ENCODE assay signal across 8 cellular contexts in genomic region chr1:150151291-150152181, GRCh38. TPM values are rescaled to one million over a fixed set of nuclear protein-coding genes. Genes with fewer than 3 reads are reported as not detected.
DNase-seq lines count a peak whose midpoint lies in the region; ATAC-seq and TF ChIP-seq lines count a peak whose summit lies in the region.

No MANE protein-coding gene starts in this region.

- H3K27me3 Mint-ChIP-seq in CD14-positive monocyte (ENCODE audit: low read depth in 3 of 3): peaks cover 14 to 24% (median 15%) of the 10 kb centered on the region in 3 donors

- DNase-seq in CD14-positive monocyte (ENCODE audit: low spot score) (peak; percentile 68), Kasumi-1 (lab: John Stamatoyannopoulos, UW) (peak; percentile 60 to 70), heart right ventricle (peak; percentile 32), spleen (peak; percentile 94), COLO829 (ENCODE audit: low spot score) (no peak), DMS114 treated with DMSO at 0.1 percent for 48 hours (lab: John Stamatoyannopoulos, UW; ENCODE audit: unreplicated experiment) (no peak), anterior cingulate cortex (lab: John Stamatoyannopoulos, UW) (no peak)
- DNase-seq in activated T-helper 1 cell treated with anti-CD3 and anti-CD28 coated beads, Interleukin-2, amount 50 U/mL, for 16 hours (ENCODE audit: low read depth in 1 of 2, low spot score in 1 of 2): peak; percentile 42 to 61

- TF ChIP-seq CTCF in CD14-positive monocyte (IDR thresholded peaks at IDR 0.05): no peak
- no peak for TF ChIP-seq CTCF in heart right ventricle (IDR thresholded peaks at IDR 0.05)
- TF ChIP-seq CTCF in spleen (IDR thresholded peaks at IDR 0.05 in 8 of 11, conservative IDR thresholded peaks at IDR 0.05 in 3 of 11): no peak

- H3K9me3 ChIP-seq in heart right ventricle (no peaks in the 10 kb centered on the region), spleen (no peaks in the 10 kb centered on the region)

- H3K27me3 ChIP-seq in heart right ventricle: no peaks in the 10 kb centered on the region
- peaks cover 0 to 16% (median 0%) of the 10 kb centered on the region in 7 donors for H3K27me3 ChIP-seq in spleen (replicated peaks in 1 of 7)

- H3K9me3 Mint-ChIP-seq in CD14-positive monocyte: peaks cover 0 to 2% (median 0%) of the 10 kb centered on the region in 7 donors

- H3K36me3 Mint-ChIP-seq in CD14-positive monocyte: peaks cover 55 to 68% of the 10 kb centered on the region in 2 donors

- H3K4me1 ChIP-seq in heart right ventricle (peaks cover 0 to 78% (median 45%) of the 10 kb centered on the region in 9 donors), spleen (peaks cover 34 to 88% (median 62%) of the 10 kb centered on the region in 6 donors)

- WGBS in heart right ventricle, 2 donors: 18 to 20% methylated on average over 15 of the region's 15 CpGs
- 8 to 13% (median 9%) methylated on average over 15 of the region's 15 CpGs for WGBS in spleen, 5 donors

- peak overlapping the region; percentile 99 for H3K4me3 Mint-ChIP-seq in CD14-positive monocyte

- H3K4me1 Mint-ChIP-seq in CD14-positive monocyte: peaks cover 81% of the 10 kb centered on the region

- H3K36me3 ChIP-seq in heart right ventricle (peaks cover 0 to 55% (median 15%) of the 10 kb centered on the region in 9 donors), spleen (peaks cover 0 to 49% (median 36%) of the 10 kb centered on the region in 6 donors)

- peak overlapping the region; percentile 67 to 94 (median 87) for H3K4me3 ChIP-seq in heart right ventricle
- peak overlapping the region; percentile 51 to 90 (median 76) for H3K4me3 ChIP-seq in spleen

- peak in 4 of 8 donors; percentile 43 to 55 (median 48) for ATAC-seq in heart right ventricle

- intact Hi-C loops in CD14-positive monocyte (cut with micrococcal nuclease): loop anchor here in 1 of 2 donors (2.0 kb wide), 1 partner anchor 13 kb away; no protein-coding TSS in a partner anchor
- intact Hi-C loops in heart right ventricle (cut with DNase I): loop anchor here in 2 of 10 donors (5.0 kb wide), 2 partner anchors 64 to 74 kb away; no protein-coding TSS in a partner anchor
- intact Hi-C loops in spleen (cut with DNase I; ENCODE audit: low total_unique reads): no loop called here

- TF ChIP-seq POLR2A in spleen (IDR thresholded peaks at IDR 0.05): no peak

- H3K27ac ChIP-seq in heart right ventricle (peak overlapping the region; percentile 11 to 99 (median 93)), spleen (peak overlapping the region; percentile 91 to 95 (median 93))

- peak overlapping the region; percentile 87 to 97 (median 91) for H3K27ac Mint-ChIP-seq in CD14-positive monocyte

RNA-seq across cellular contexts. Expression of gene PLEKHO1, which starts 1.8 kb away (rescaled TPM):
- 100 to 1,000 TPM in 1 of 2 donors, 10 to 100 TPM in 1; 87.2 to 110 TPM for polyA plus RNA-seq in CD14-positive monocyte
- total RNA-seq in heart right ventricle: 10 to 100 TPM; 29.3 to 82.3 (median 56.8) TPM
- polyA plus RNA-seq in heart right ventricle: 100 to 1,000 TPM; 215 to 221 TPM
- total RNA-seq in spleen: 100 to 1,000 TPM in 5 of 7 donors, 10 to 100 TPM in 2; 95.9 to 147 (median 121) TPM
- polyA plus RNA-seq in spleen: 100 to 1,000 TPM; 154 to 228 (median 166) TPM

Comparison
In these comparisons a context has a peak if more than half of its experiments do, and no peak if none do; other contexts are left out.
1. DNase-seq: peak in CD14-positive monocyte (single experiment), Kasumi-1 (2 of 2), activated T-helper 1 cell treated with anti-CD3 and anti-CD28 coated beads, Interleukin-2, amount 50 U/mL, for 16 hours (2 of 2), heart right ventricle (2 of 2) and spleen (single experiment); none in COLO829 (single experiment), DMS114 treated with DMSO at 0.1 percent for 48 hours (single experiment) and anterior cingulate cortex (0 of 58).